ENCODE assay signal across 8 cellular contexts in genomic region chr7:43112941-43113621, GRCh38. TPM values are rescaled to one million over a fixed set of nuclear protein-coding genes. Genes with fewer than 3 reads are reported as not detected.
DNase-seq lines count a peak whose midpoint lies in the region; ATAC-seq and TF ChIP-seq lines count a peak whose summit lies in the region.

No MANE protein-coding gene starts in this region.

- intact Hi-C loops in activated naive CD4-positive, alpha-beta T cell treated with anti-CD3 and anti-CD28 coated beads for 36 hours (cut with micrococcal nuclease) = no loop called here
- intact Hi-C loops in right lobe of liver (cut with DNase I) = no loop called here

- no peaks in the 10 kb centered on the region for H3K36me3 ChIP-seq in right lobe of liver

- H3K9me3 Mint-ChIP-seq in activated naive CD4-positive, alpha-beta T cell treated with anti-CD3 and anti-CD28 coated beads for 36 hours = no peaks in the 10 kb centered on the region

- H3K27ac Mint-ChIP-seq in activated naive CD4-positive, alpha-beta T cell treated with anti-CD3 and anti-CD28 coated beads for 36 hours = no peak overlapping the region

- H3K4me1 Mint-ChIP-seq in activated naive CD4-positive, alpha-beta T cell treated with anti-CD3 and anti-CD28 coated beads for 36 hours (ENCODE audit: low read depth) = peaks cover 6% of the 10 kb centered on the region

- no peak overlapping the region for H3K27ac ChIP-seq in right lobe of liver

- TF ChIP-seq POLR2A in right lobe of liver (IDR thresholded peaks at IDR 0.05) = no peak

- CTCF ChIA-PET in activated naive CD4-positive, alpha-beta T cell treated with anti-CD3 and anti-CD28 coated beads for 36 hours (lab: Charles Lee) = no interaction called here

- peaks cover 0 to 10% (median 0%) of the 10 kb centered on the region in 4 donors for H3K4me1 ChIP-seq in right lobe of liver

- H3K27me3 Mint-ChIP-seq in activated naive CD4-positive, alpha-beta T cell treated with anti-CD3 and anti-CD28 coated beads for 36 hours (ENCODE audit: low read depth) = peaks cover 67% of the 10 kb centered on the region

- H3K27me3 ChIP-seq in right lobe of liver = peaks cover 0 to 32% of the 10 kb centered on the region in 2 donors

- H3K9me3 ChIP-seq in right lobe of liver = no peaks in the 10 kb centered on the region

- no peaks in the 10 kb centered on the region for H3K36me3 Mint-ChIP-seq in activated naive CD4-positive, alpha-beta T cell treated with anti-CD3 and anti-CD28 coated beads for 36 hours (ENCODE audit: low read depth)

- WGBS in right lobe of liver (ENCODE audit: insufficient coverage, low coverage, low lambda C conversion rate, missing lambda C conversion rate) = 4% methylated on average over 11 of the region's 64 CpGs

- H3K4me3 ChIP-seq in cardiac fibroblast (replicated peaks in 1 of 2; ENCODE audit: low read depth in 2 of 2, low read length in 2 of 2) (peak overlapping the region in 1 of 2 donors; percentile 25), right lobe of liver (peak overlapping the region in 2 of 3 donors; percentile 16 to 24)

- no peak overlapping the region for H3K4me3 Mint-ChIP-seq in activated naive CD4-positive, alpha-beta T cell treated with anti-CD3 and anti-CD28 coated beads for 36 hours

- peak; percentile 11 for DNase-seq in activated naive CD4-positive, alpha-beta T cell treated with anti-CD3 and anti-CD28 coated beads for 36 hours
- no peak for DNase-seq in activated naive CD4-positive, alpha-beta T cell treated with anti-CD3 and anti-CD28 coated beads, Interleukin-2, amount 50 U/mL, for 16 hours
- DNase-seq in cardiac fibroblast (ENCODE audit: low read depth in 2 of 2) (peak; percentile 15 to 60), right lobe of liver (peak in 1 of 3 donors; percentile 25), NAMALWA (ENCODE audit: low spot score) (no peak), NCI-H2196 (lab: John Stamatoyannopoulos, UW; ENCODE audit: unreplicated experiment) (no peak), GOT3 (lab: John Stamatoyannopoulos, UW) (no peak)
- no peak for DNase-seq in stimulated activated CD8-positive, alpha-beta memory T cell treated with anti-CD3 and anti-CD28 coated beads, Interleukin-4, amount 100 ng/mL, for 48 hours

- no peak for TF ChIP-seq CTCF in cardiac fibroblast (IDR thresholded peaks at IDR 0.05; ENCODE audit: low read depth, low read length)
- no peak for TF ChIP-seq CTCF in right lobe of liver (IDR thresholded peaks at IDR 0.05)

- peak; percentile 23 to 65 (median 56) for ATAC-seq in right lobe of liver

RNA-seq across cellular contexts. Expression of gene HECW1, which starts 0.6 kb away (rescaled TPM):
- not detected for total RNA-seq in activated naive CD4-positive, alpha-beta T cell treated with anti-CD3 and anti-CD28 coated beads for 36 hours
- total RNA-seq in right lobe of liver = under 1 TPM in 5 of 6 experiments, not detected in 1; 0.02 to 0.87 (median 0.09) TPM

Comparison
In these comparisons a context has a peak if more than half of its experiments do, and no peak if none do; other contexts are left out.
1. DNase-seq: peak in activated naive CD4-positive, alpha-beta T cell treated with anti-CD3 and anti-CD28 coated beads for 36 hours (single experiment) and cardiac fibroblast (2 of 2); none in activated naive CD4-positive, alpha-beta T cell treated with anti-CD3 and anti-CD28 coated beads, Interleukin-2, amount 50 U/mL, for 16 hours (single experiment), NAMALWA (single experiment), stimulated activated CD8-positive, alpha-beta memory T cell treated with anti-CD3 and anti-CD28 coated beads, Interleukin-4, amount 100 ng/mL, for 48 hours (single experiment), NCI-H2196 (single experiment) and GOT3 (single experiment).